ENCODE assay signal across 8 cellular contexts in the genomic region with DNA sequence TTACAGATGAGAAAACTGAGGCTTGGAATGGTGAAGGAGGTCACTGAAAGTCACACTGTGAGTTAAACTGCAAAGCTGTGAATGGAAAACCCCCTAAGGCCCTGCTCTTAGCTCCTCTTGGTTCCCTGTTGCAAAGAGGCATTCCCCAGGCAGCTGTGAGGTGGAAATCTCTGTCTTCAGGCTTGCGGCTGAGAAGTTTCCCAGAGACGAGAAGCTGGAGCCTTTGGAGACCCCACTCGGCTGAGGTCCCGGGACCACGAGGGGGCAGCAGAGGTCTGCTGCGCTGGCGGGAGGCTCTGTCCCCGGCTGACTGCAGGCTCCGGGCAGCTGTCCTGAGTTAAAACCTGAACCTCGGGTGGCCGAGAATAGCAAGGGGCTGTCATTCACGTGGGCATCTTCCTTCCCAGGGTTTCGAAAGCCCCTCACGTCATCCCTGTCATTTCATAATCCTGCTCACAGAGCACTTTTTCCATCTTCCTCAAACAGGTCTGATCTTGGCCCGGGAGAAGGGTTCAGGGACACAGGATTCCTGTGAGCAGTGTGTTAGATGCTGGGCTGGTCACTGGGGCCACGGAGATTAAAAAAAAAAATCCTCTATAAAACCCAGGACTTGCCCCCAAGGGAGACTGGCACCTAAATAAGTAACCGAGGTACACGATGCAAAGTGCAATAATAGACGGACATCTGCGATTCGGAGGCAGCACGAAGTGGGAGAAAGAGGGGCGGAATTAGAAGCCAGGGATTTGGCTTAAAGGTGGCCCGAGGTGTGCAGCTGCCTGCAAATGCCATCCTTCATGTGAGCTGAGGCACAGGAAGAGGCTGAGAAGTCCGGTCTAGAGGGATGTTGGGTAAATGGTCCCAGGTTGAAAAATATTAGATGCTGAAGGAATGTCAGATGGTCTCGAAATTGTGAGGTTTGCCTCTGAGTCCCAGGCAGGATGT. TPM values are rescaled to one million over a fixed set of nuclear protein-coding genes. Genes with fewer than 3 reads are reported as not detected.
DNase-seq lines count a peak whose midpoint lies in the region; ATAC-seq and TF ChIP-seq lines count a peak whose summit lies in the region.

No MANE protein-coding gene starts in this region.

- intact Hi-C loops in dorsolateral prefrontal cortex (cut with DNase I), result loop anchor here (1.0 to 10.0 kb wide), 5 partner anchors 20 to 346 kb away; no protein-coding TSS in a partner anchor

- peak; percentile 66 for ATAC-seq in HG03159 (IDR thresholded peaks at IDR 0.05; ENCODE audit: unreplicated experiment)
- peak; percentile 90 for ATAC-seq in lung (ENCODE audit: insufficient read depth, low FRiP score)

- 34 to 38% methylated on average over 26 of the region's 26 CpGs for WGBS in lung, 2 donors

- TF ChIP-seq CTCF in dorsolateral prefrontal cortex (IDR thresholded peaks at IDR 0.05 in 54 of 56, conservative IDR thresholded peaks at IDR 0.05 in 2 of 56; ENCODE audit: low read depth in 1 of 56, partially characterized antibody in 56 of 56), result peak; percentile 88 to 99 (median 97)
- TF ChIP-seq CTCF in lung (IDR thresholded peaks at IDR 0.05; ENCODE audit: control extremely low read depth, extremely low read depth), result peak; percentile 87

- no peaks in the 10 kb centered on the region for H3K36me3 ChIP-seq in lung (ENCODE audit: control insufficient read depth in 2 of 2, insufficient read depth in 2 of 2, low read length in 2 of 2)

- H3K27ac ChIP-seq in dorsolateral prefrontal cortex (peak overlapping the region in 43 of 59 donors; percentile 2 to 78 (median 53)), lung (ENCODE audit: low read depth in 1 of 2, low read length in 1 of 2) (peak overlapping the region in 1 of 2 donors; percentile 42)

- H3K4me1 ChIP-seq in lung (ENCODE audit: control insufficient read depth in 2 of 2, insufficient read depth in 2 of 2, low read length in 2 of 2), result peaks cover 0 to 8% of the 10 kb centered on the region in 2 donors

- H3K4me3 ChIP-seq in dorsolateral prefrontal cortex (peak overlapping the region in 20 of 59 donors; percentile 1 to 34 (median 16)), lung (no peak overlapping the region)

- no peaks in the 10 kb centered on the region for H3K27me3 ChIP-seq in dorsolateral prefrontal cortex
- no peaks in the 10 kb centered on the region for H3K27me3 ChIP-seq in lung (ENCODE audit: control insufficient read depth, insufficient read depth)

- no peaks in the 10 kb centered on the region for H3K9me3 ChIP-seq in lung (ENCODE audit: control insufficient read depth in 2 of 2, insufficient read depth in 1 of 2, low read length in 1 of 2)

- DNase-seq in NCI-H1436 (lab: John Stamatoyannopoulos, UW) (peak; percentile 44), NCI-H1436 treated with DMSO at 0.1 percent for 48 hours (lab: John Stamatoyannopoulos, UW) (no peak), NCI-H748 (lab: John Stamatoyannopoulos, UW; ENCODE audit: unreplicated experiment) (peak; percentile 55), dorsolateral prefrontal cortex (peak; percentile 83 to 93 (median 88)), lung (ENCODE audit: low spot score) (peak; percentile 90)
- DNase-seq in activated CD4-positive, alpha-beta T cell treated with anti-CD3 and anti-CD28 coated beads, Interleukin-2, amount 50 U/mL, for 4 hours, result peak; percentile 59 to 63
- peak; percentile 44 for DNase-seq in stimulated activated CD8-positive, alpha-beta memory T cell treated with anti-CD3 and anti-CD28 coated beads, Interleukin-12 subunit alpha, Interleukin-12 subunit beta, amount 100 ng/mL, for 24 hours (ENCODE audit: extremely low read depth)

RNA-seq across cellular contexts. Expression of gene ATOH8, which starts 24.6 kb away (rescaled TPM):
- total RNA-seq in dorsolateral prefrontal cortex (10 to 100 TPM in 97 of 120 experiments, 1 to 10 TPM in 23; 4.6 to 58.9 (median 14.7) TPM), lung (10 to 100 TPM; 38.6 to 51.4 TPM)
- 10 to 100 TPM; 49.7 to 63.3 TPM for polyA plus RNA-seq in lung

RNA-seq across cellular contexts. Expression of gene GNLY, which starts 35.0 kb away (rescaled TPM):
- total RNA-seq in dorsolateral prefrontal cortex (10 to 100 TPM in 6 of 120 experiments, 1 to 10 TPM in 105, under 1 TPM in 7, not detected in 2; 0.48 to 16.9 (median 3.9) TPM), lung (10 to 100 TPM in 1 of 2 donors, not detected in 1; 12.1 TPM)
- 10 to 100 TPM in 1 of 2 donors, 1 to 10 TPM in 1; 9.0 to 13.6 TPM for polyA plus RNA-seq in lung
